ENCODE assay signal across 19 cellular contexts in the genomic region with DNA sequence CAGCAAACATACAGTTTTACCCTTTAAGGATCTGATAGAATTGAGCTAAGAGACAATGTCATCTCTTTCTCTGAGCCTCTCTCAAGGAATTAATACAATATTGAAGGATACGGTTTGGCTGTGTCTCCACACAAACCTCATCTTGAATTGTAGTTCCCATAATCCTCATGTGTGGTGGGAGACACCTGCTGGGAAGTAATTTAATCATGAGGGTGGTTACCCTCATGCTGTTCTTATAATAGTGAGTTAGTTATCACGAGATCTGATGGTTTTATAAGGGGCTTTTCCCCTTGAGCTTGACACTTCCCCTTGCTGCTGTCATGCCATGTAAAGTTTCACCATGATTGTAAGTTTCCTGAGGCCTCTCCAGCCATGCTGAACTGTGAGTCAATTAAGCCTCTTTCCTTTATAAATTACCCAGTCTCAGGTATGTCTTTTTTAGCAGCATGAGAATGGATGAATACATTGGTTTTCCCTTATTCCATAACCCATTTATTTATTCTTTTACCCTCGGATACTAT. TPM values are rescaled to one million over a fixed set of nuclear protein-coding genes. Genes with fewer than 3 reads are reported as not detected.
A peak's percentile ranks its signal among the peaks of the same experiment; 100 is the strongest.
DNase-seq lines count a peak whose midpoint lies in the region; ATAC-seq and TF ChIP-seq lines count a peak whose summit lies in the region.
"Had no signal": no experiment of that assay in that cellular context is flagged by ENCODE, and none has a peak within 500 bp of the region (broad histone marks: within the 10 kb centered on the region; RNA-seq: fewer than 3 reads in every experiment).

No MANE protein-coding gene starts in this region.

- no peak overlapping the region for H3K27ac Mint-ChIP-seq in stimulated activated naive CD8-positive, alpha-beta T cell treated with anti-CD3 and anti-CD28 coated beads, Interleukin-15, amount 100 ng/mL, for 72 hours

- 56 to 64% (median 61%) methylated on average over 3 of the region's 3 CpGs for WGBS in heart left ventricle, 4 donors

- no peak overlapping the region for H3K4me3 ChIP-seq in heart left ventricle
- H3K4me3 ChIP-seq: BLaER1 treated with 17β-estradiol and CSF1 and Interleukin-3, amounts not matched to agents 10 nM and 100 nM; K562; SJCRH30 had no signal

- H3K4me3 Mint-ChIP-seq in stimulated activated naive CD8-positive, alpha-beta T cell treated with anti-CD3 and anti-CD28 coated beads, Interleukin-15, amount 100 ng/mL, for 72 hours = no peak overlapping the region

- H3K27ac ChIP-seq in foreskin keratinocyte = no peak overlapping the region
- no peak overlapping the region for H3K27ac ChIP-seq in heart left ventricle
- H3K27ac ChIP-seq: 22Rv1; BLaER1 treated with 17β-estradiol and CSF1 and Interleukin-3, amounts not matched to agents 10 nM and 100 nM; HL-60; SJCRH30 had no signal

- intact Hi-C loops in heart left ventricle (cut with DNase I) = no loop called here

- H3K4me1 Mint-ChIP-seq in stimulated activated naive CD8-positive, alpha-beta T cell treated with anti-CD3 and anti-CD28 coated beads, Interleukin-15, amount 100 ng/mL, for 72 hours = no peaks in the 10 kb centered on the region

- TF ChIP-seq POLR2A in heart left ventricle (IDR thresholded peaks at IDR 0.05) = no peak

- peak; percentile 21 for TF ChIP-seq CTCF in foreskin keratinocyte (conservative IDR thresholded peaks at IDR 0.05)
- TF ChIP-seq CTCF in heart left ventricle (IDR thresholded peaks at IDR 0.05) = no peak

- DNase-seq in DMS 273 (lab: John Stamatoyannopoulos, UW; ENCODE audit: unreplicated experiment) (peak; percentile 11), DMS 273 treated with DMSO at 0.1 percent for 48 hours (lab: John Stamatoyannopoulos, UW) (no peak), foreskin keratinocyte (no peak), heart left ventricle (no peak)
- no peak for DNase-seq in stimulated activated naive CD8-positive, alpha-beta T cell treated with anti-CD3 and anti-CD28 coated beads, Interleukin-15, Interleukin-2, amounts not matched to agents 100 U/mL and 50 U/mL, for 24 hours
- DNase-seq in stimulated activated naive CD8-positive, alpha-beta T cell treated with anti-CD3 and anti-CD28 coated beads, Interleukin-15, amount 100 ng/mL, for 72 hours = no peak
- DNase-seq in stimulated activated CD4-positive, alpha-beta T cell treated with anti-CD3 and anti-CD28 coated beads, Interleukin-2, amount 100 ng/mL, for 48 hours = no peak
- DNase-seq: COR-L47, DMS53, HCEC 1CT, OCI-M1, RPMI8226 had no signal

- H3K27me3 ChIP-seq in foreskin keratinocyte = peaks cover 39% of the 10 kb centered on the region
- H3K27me3 ChIP-seq in heart left ventricle = peaks cover 0 to 12% (median 0%) of the 10 kb centered on the region in 9 donors
- H3K27me3 ChIP-seq: BLaER1 treated with 17β-estradiol and CSF1 and Interleukin-3, amounts not matched to agents 10 nM and 100 nM; SJCRH30 had no signal

- H3K4me1 ChIP-seq in foreskin keratinocyte (no peaks in the 10 kb centered on the region), heart left ventricle (peaks cover 0 to 5% (median 0%) of the 10 kb centered on the region in 12 donors)

- peak; percentile 55 for ATAC-seq in stimulated activated naive CD8-positive, alpha-beta T cell treated with anti-CD3 and anti-CD28 coated beads, Interleukin-15, Interleukin-2, amounts not matched to agents 100 U/mL and 50 U/mL, for 24 hours
- ATAC-seq in stimulated activated naive CD8-positive, alpha-beta T cell treated with anti-CD3 and anti-CD28 coated beads, Interleukin-15, amount 100 ng/mL, for 72 hours = no peak
- ATAC-seq in foreskin keratinocyte (no peak), GM18868 (IDR thresholded peaks at IDR 0.05; ENCODE audit: unreplicated experiment) (no peak), heart left ventricle (no peak)
- ATAC-seq: K562 had no signal

- no peaks in the 10 kb centered on the region for H3K9me3 ChIP-seq in heart left ventricle

- peaks cover 38% of the 10 kb centered on the region for H3K27me3 Mint-ChIP-seq in stimulated activated naive CD8-positive, alpha-beta T cell treated with anti-CD3 and anti-CD28 coated beads, Interleukin-15, amount 100 ng/mL, for 72 hours

- no peaks in the 10 kb centered on the region for H3K36me3 ChIP-seq in heart left ventricle
- H3K36me3 ChIP-seq: BLaER1 treated with 17β-estradiol and CSF1 and Interleukin-3, amounts not matched to agents 10 nM and 100 nM; SJCRH30 had no signal

- no peaks in the 10 kb centered on the region for H3K9me3 Mint-ChIP-seq in stimulated activated naive CD8-positive, alpha-beta T cell treated with anti-CD3 and anti-CD28 coated beads, Interleukin-15, amount 100 ng/mL, for 72 hours

RNA-seq across cellular contexts. Expression of gene TMEM30B, which starts 47.6 kb away (rescaled TPM):
- total RNA-seq in foreskin keratinocyte (17.9 and 19.8 TPM in 2 replicates), heart left ventricle (1 to 10 TPM in 3 of 9 donors, under 1 TPM in 6; 0.12 to 2.4 (median 0.42) TPM)
- polyA plus RNA-seq in foreskin keratinocyte (7.6 and 9.5 TPM in 2 replicates), heart left ventricle (under 1 TPM; 0.11 to 0.24 TPM)
- total RNA-seq: NCI-H460 had no signal
- polyA plus RNA-seq: K562 had no signal
